ENCODE assay signal across 8 cellular contexts in genomic region chr2:57759822-57760300, GRCh38.
DNase-seq lines count a peak whose midpoint lies in the region; TF ChIP-seq lines count a peak whose summit lies in the region.

No MANE protein-coding gene starts in this region.

- TF ChIP-seq CTCF in osteoblast (IDR thresholded peaks at IDR 0.05; ENCODE audit: extremely low read depth, low read depth, low read length) = peak; percentile 92

- peak overlapping the region; percentile 92 for H2AFZ ChIP-seq in osteoblast (ENCODE audit: low read length)

- no peak overlapping the region for H3K27ac ChIP-seq in SJCRH30
- H3K27ac ChIP-seq in osteoblast (ENCODE audit: low read depth, low read length) = no peak overlapping the region
- H3K27ac ChIP-seq in thymus (ENCODE audit: low read depth) = peak overlapping the region; percentile 39

- H4K20me1 ChIP-seq in osteoblast (ENCODE audit: insufficient read depth, low read length) = no peaks in the 10 kb centered on the region

- H3K79me2 ChIP-seq in osteoblast (ENCODE audit: insufficient read depth, low read length) = no peaks in the 10 kb centered on the region

- H3K27me3 ChIP-seq in SJCRH30 (peaks cover 6% of the 10 kb centered on the region; the same call in 1 of the 2 replicates), osteoblast (ENCODE audit: insufficient read depth, low read length) (peaks cover 5% of the 10 kb centered on the region), thymus (ENCODE audit: control insufficient read depth, insufficient read depth) (no peaks in the 10 kb centered on the region)

- H3K4me1 ChIP-seq in SJCRH30 = peaks cover 7% of the 10 kb centered on the region
- peaks cover 6% of the 10 kb centered on the region for H3K4me1 ChIP-seq in osteoblast (ENCODE audit: insufficient read depth, low read length)
- H3K4me1 ChIP-seq in thymus (ENCODE audit: control insufficient read depth, insufficient read depth, low read length) = peaks cover 7% of the 10 kb centered on the region

- WGBS in thymus = 2% methylated on average over 19 of the region's 19 CpGs

- peak; percentile 91 for DNase-seq in GM03348 (ENCODE audit: low spot score)
- peak; percentile 81 for DNase-seq in HCEC 1CT
- peak; percentile 71 for DNase-seq in M059J (ENCODE audit: low read depth)
- peak; percentile 77 to 87 for DNase-seq in SJCRH30
- DNase-seq in activated naive CD4-positive, alpha-beta T cell treated with Interleukin-2 at 50 U/mL for 16 hours = peak; percentile 77
- peak; percentile 37 for DNase-seq in glomerular endothelial cell (ENCODE audit: extremely low read depth, low read depth, low spot score)
- DNase-seq in osteoblast (ENCODE audit: insufficient read length, low spot score, missing footprints) = peak; percentile 85

- H3K9me3 ChIP-seq in SJCRH30 (replicated peaks) (no peaks in the 10 kb centered on the region), osteoblast (ENCODE audit: low read depth, low read length) (no peaks in the 10 kb centered on the region), thymus (ENCODE audit: control insufficient read depth) (no peaks in the 10 kb centered on the region)

- peak overlapping the region; percentile 82 for H3K4me2 ChIP-seq in osteoblast (ENCODE audit: insufficient read depth, low read length)

- H3K4me3 ChIP-seq in SJCRH30 (peak overlapping the region; percentile 28), osteoblast (ENCODE audit: insufficient read depth, low read length) (peak overlapping the region; percentile 58), thymus (ENCODE audit: low read length) (peak overlapping the region; percentile 52)

- H3K36me3 ChIP-seq in SJCRH30 (no peaks in the 10 kb centered on the region), osteoblast (ENCODE audit: insufficient read depth, low read length) (no peaks in the 10 kb centered on the region), thymus (ENCODE audit: control insufficient read depth, insufficient read depth) (no peaks in the 10 kb centered on the region)

Comparison
In these comparisons a context has a peak if more than half of its experiments do, and no peak if none do; other contexts are left out.
1. DNase-seq: peak in every context shown above with its lines; median percentile 91 in GM03348; 85 in osteoblast; 82 in SJCRH30; 81 in HCEC 1CT; 77 in activated naive CD4-positive, alpha-beta T cell treated with Interleukin-2 at 50 U/mL for 16 hours; 71 in M059J; 37 in glomerular endothelial cell.